ENCODE assay signal across 8 cellular contexts in the genomic region with DNA sequence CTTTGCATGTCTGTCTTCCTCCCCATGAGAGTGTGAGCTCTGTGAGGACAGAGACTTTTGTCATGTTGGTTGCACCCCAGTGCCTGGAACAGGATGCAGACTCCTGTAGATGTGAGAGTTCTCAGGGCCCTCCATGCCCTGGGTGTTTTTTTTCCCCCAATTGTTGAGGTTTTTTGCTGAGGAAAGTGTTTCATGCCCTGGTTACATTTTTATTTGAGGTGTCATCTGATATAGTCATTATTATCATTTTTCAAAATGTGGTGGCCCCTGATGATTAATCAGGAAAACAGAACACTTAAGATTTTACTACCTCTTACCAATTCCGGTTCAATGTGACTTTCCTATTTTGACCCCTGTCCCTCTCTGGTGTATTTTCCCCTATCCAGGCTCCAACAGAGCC. TPM values are rescaled to one million over a fixed set of nuclear protein-coding genes. Genes with fewer than 3 reads are reported as not detected.
"Had no signal": no experiment of that assay in that cellular context is flagged by ENCODE, and none has a peak within 500 bp of the region (broad histone marks: within the 10 kb centered on the region; RNA-seq: fewer than 3 reads in every experiment).

No MANE protein-coding gene starts in this region.

RNA-seq across cellular contexts. Expression of gene PSG6, which starts 0.8 kb away (rescaled TPM):
- total RNA-seq: MCF 10A, NCI-H460, PC-9, Right ventricle myocardium superior, RPMI7951, SJSA1 had no signal
- polyA plus RNA-seq: SK-N-SH had no signal

RNA-seq across cellular contexts. Expression of gene PSG7, which starts 20.1 kb away (rescaled TPM):
- total RNA-seq: MCF 10A, NCI-H460, OCI-LY7, PC-9, Right ventricle myocardium superior, RPMI7951, SJSA1 had no signal

RNA-seq across cellular contexts. Expression of gene PSG1, which starts 37.4 kb away (rescaled TPM):
- total RNA-seq: MCF 10A, NCI-H460, OCI-LY7, Right ventricle myocardium superior had no signal
